ENCODE assay signal across 21 cellular contexts in the genomic region with DNA sequence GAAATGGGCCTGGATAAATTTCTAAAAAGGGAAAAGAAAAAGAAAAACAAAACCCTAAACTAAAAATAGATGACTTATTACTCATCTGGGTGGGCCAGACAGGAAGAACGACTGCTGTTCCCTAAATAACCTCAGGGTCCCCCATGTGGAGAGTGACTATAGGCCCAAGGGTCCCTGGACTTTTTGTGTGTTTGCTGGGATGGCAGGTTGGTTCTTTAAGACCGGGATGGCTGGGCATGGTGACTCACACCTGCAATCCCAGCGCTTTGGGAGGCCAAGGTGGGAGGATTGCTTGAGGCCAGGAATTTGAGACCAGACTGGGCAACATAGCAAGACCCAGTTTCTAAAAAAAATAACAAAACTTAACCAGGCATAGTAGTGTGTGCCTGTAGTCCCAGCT. TPM values are rescaled to one million over a fixed set of nuclear protein-coding genes. Genes with fewer than 3 reads are reported as not detected.
DNase-seq lines count a peak whose midpoint lies in the region; FAIRE-seq lines count a peak whose summit lies in the region.
"Had no signal": no experiment of that assay in that cellular context is flagged by ENCODE, and none has a peak within 500 bp of the region (broad histone marks: within the 10 kb centered on the region; RNA-seq: fewer than 3 reads in every experiment).

No MANE protein-coding gene starts in this region.

- WGBS in small intestine, 3 donors: 66 to 71% (median 69%) methylated on average over 3 of the region's 3 CpGs

- no peaks in the 10 kb centered on the region for H3K36me3 ChIP-seq in small intestine (ENCODE audit: control insufficient read depth in 2 of 2, insufficient read depth in 2 of 2, low read length in 2 of 2)

- H3K9me3 ChIP-seq in small intestine (ENCODE audit: control insufficient read depth, low read depth): no peaks in the 10 kb centered on the region

- H3K27ac ChIP-seq in small intestine (ENCODE audit: low read depth in 1 of 2, low read length in 1 of 2): no peak overlapping the region
- H3K27ac ChIP-seq: HL-60, KMS-11, RWPE1, SK-N-MC had no signal

- H3K4me3 ChIP-seq in small intestine (ENCODE audit: low read depth in 1 of 2, low read length in 2 of 2): no peak overlapping the region
- H3K4me3 ChIP-seq: SK-N-MC had no signal

- peak; percentile 61 for DNase-seq in EH (ENCODE audit: low read depth)
- peak; percentile 55 for DNase-seq in RPMI7951 (ENCODE audit: low read depth)
- peak; percentile 59 for DNase-seq in hepatic stellate cell (ENCODE audit: low spot score)
- no peak for DNase-seq in NCI-H2081 (lab: John Stamatoyannopoulos, UW)
- no peak for DNase-seq in GM19239 (ENCODE audit: insufficient read length, low spot score)
- no peak for DNase-seq in NCI-H187 (lab: John Stamatoyannopoulos, UW)
- DNase-seq in small intestine: no peak
- DNase-seq: CD4-positive, CD25-positive, alpha-beta regulatory T cell; H7; HFFc6; NCI-H1105 treated with DMSO at 0.1 percent for 48 hours; NCI-H446 treated with DMSO at 0.1 percent for 48 hours; NCI-H526 treated with DMSO at 0.1 percent for 48 hours; PC-3; SHP77 treated with DMSO at 0.1 percent for 48 hours; SW 1271 had no signal

- H3K4me1 ChIP-seq in small intestine (ENCODE audit: control insufficient read depth in 2 of 2, insufficient read depth in 1 of 2, low read depth in 1 of 2, low read length in 1 of 2): no peaks in the 10 kb centered on the region

- no peaks in the 10 kb centered on the region for H3K27me3 ChIP-seq in small intestine (ENCODE audit: control insufficient read depth in 2 of 2, insufficient read depth in 2 of 2, low read length in 2 of 2)

- FAIRE-seq in GM19239 (lab: Jason Lieb, UNC): no peak
- FAIRE-seq in small intestine (lab: Jason Lieb, UNC): no peak
- FAIRE-seq: GM12891 had no signal

RNA-seq across cellular contexts. Expression of a gene that starts 43.8 kb away (rescaled TPM):
- total RNA-seq in RPMI7951 (2014; rRNA removed; shearing (Covaris generic)): 259 and 300 TPM in 2 replicates
- polyA plus RNA-seq in small intestine: 10 to 100 TPM; 48.5 to 87.1 (median 57.8) TPM

Comparison
In these comparisons a context has a peak if more than half of its experiments do, and no peak if none do; other contexts are left out.
1. DNase-seq: peak in EH (single experiment), RPMI7951 (single experiment) and hepatic stellate cell (single experiment); none in NCI-H2081 (0 of 2), GM19239 (single experiment), NCI-H187 (0 of 2) and small intestine (single experiment).